Comparison of ENCODE assay signal across 26 cellular contexts in genomic region chr3:26264708-26265107, GRCh38.
"Had no signal": no experiment of that assay in that cellular context is flagged by ENCODE, and none has a peak within 500 bp of the region (broad histone marks: within the 10 kb centered on the region; RNA-seq: fewer than 3 reads in every experiment).

No MANE protein-coding gene starts in this region.

- H3K27me3 ChIP-seq: colonic mucosa, esophagus muscularis mucosa, esophagus squamous epithelium, foreskin keratinocyte, gastrocnemius medialis, gastroesophageal sphincter, heart left ventricle, heart right ventricle, hepatocyte had no signal

- H3K4me1 ChIP-seq: colonic mucosa, foreskin keratinocyte, gastrocnemius medialis had no signal

- H3K4me1 Mint-ChIP-seq: endodermal cell had no signal

- H3K27me3 Mint-ChIP-seq: dendritic cell treated with granulocyte-macrophage colony-stimulating factor and Interleukin-4, amounts not matched to agents 40 ng/mL and 50 ng/mL, for 4 days; effector memory CD8-positive, alpha-beta T cell had no signal

- H3K27ac ChIP-seq: colonic mucosa, coronary artery, dorsolateral prefrontal cortex, epithelial cell of prostate, esophagus muscularis mucosa, esophagus squamous epithelium, foreskin keratinocyte, gastrocnemius medialis, gastroesophageal sphincter, heart left ventricle, heart right ventricle, hepatocyte had no signal

- H2AFZ ChIP-seq: hepatocyte had no signal

- H3K9me3 ChIP-seq: colonic mucosa, esophagus muscularis mucosa, esophagus squamous epithelium, gastrocnemius medialis, gastroesophageal sphincter, heart left ventricle, heart right ventricle had no signal

- H3K4me3 ChIP-seq: colonic mucosa, coronary artery, dorsolateral prefrontal cortex, esophagus muscularis mucosa, esophagus squamous epithelium, gastrocnemius medialis, gastroesophageal sphincter, heart left ventricle, heart right ventricle, hepatocyte had no signal

- H3K4me3 Mint-ChIP-seq: dendritic cell treated with granulocyte-macrophage colony-stimulating factor and Interleukin-4, amounts not matched to agents 40 ng/mL and 50 ng/mL, for 4 days; effector memory CD8-positive, alpha-beta T cell; endodermal cell had no signal

- DNase-seq: colonic mucosa; cortex of kidney; dermis blood vessel endothelial cell; dorsolateral prefrontal cortex; effector CD4-positive, alpha-beta T cell; effector CD8-positive, alpha-beta T cell; effector memory CD4-positive, alpha-beta T cell; effector memory CD8-positive, alpha-beta T cell; endodermal cell; erythroblast; esophagus squamous epithelium; foreskin fibroblast; foreskin keratinocyte; foreskin melanocyte; gastrocnemius medialis; glutamatergic neuron; head of caudate nucleus; heart left ventricle; heart right ventricle had no signal

- H3K27ac Mint-ChIP-seq: dendritic cell treated with granulocyte-macrophage colony-stimulating factor and Interleukin-4, amounts not matched to agents 40 ng/mL and 50 ng/mL, for 4 days; effector memory CD8-positive, alpha-beta T cell; endodermal cell had no signal

- H3K79me2 ChIP-seq: hepatocyte had no signal

- H3K36me3 ChIP-seq: colonic mucosa, esophagus muscularis mucosa, esophagus squamous epithelium, gastrocnemius medialis, gastroesophageal sphincter, heart left ventricle, heart right ventricle had no signal

- ATAC-seq: effector memory CD8-positive, alpha-beta T cell; esophagus mucosa; foreskin keratinocyte; gastrocnemius medialis; gastroesophageal sphincter; heart left ventricle; heart right ventricle had no signal

- H3K9me3 Mint-ChIP-seq: endodermal cell had no signal

- H3K4me2 ChIP-seq: hepatocyte had no signal
